ENCODE assay signal across 8 cellular contexts in genomic region chr9:30075451-30076199, GRCh38.
DNase-seq lines count a peak whose midpoint lies in the region; ATAC-seq, FAIRE-seq and TF ChIP-seq lines count a peak whose summit lies in the region.

No MANE protein-coding gene starts in this region.

- TF ChIP-seq POLR2A in lower leg skin (IDR thresholded peaks at IDR 0.05), result no peak

- POLR2A ChIA-PET in HEK293T (lab: Yijun Ruan, JAX), result no interaction called here

- CTCF ChIA-PET in HEK293T (lab: Yijun Ruan, JAX), result no interaction called here

- no peak for FAIRE-seq in HTR-8/SVneo (lab: Jason Lieb, UNC)

- TF ChIP-seq CTCF in lower leg skin (IDR thresholded peaks at IDR 0.05), result no peak

- intact Hi-C loops in lower leg skin (cut with DNase I; ENCODE audit: low total_unique reads), result no loop called here

- 65 to 79% methylated on average over 3 of the region's 3 CpGs for WGBS in lower leg skin, 2 donors

- peak; percentile 87 for ATAC-seq in GM21381 (IDR thresholded peaks at IDR 0.05; ENCODE audit: unreplicated experiment)
- peak; percentile 92 for ATAC-seq in HG03520 (IDR thresholded peaks at IDR 0.05; ENCODE audit: unreplicated experiment)

- peak; percentile 84 for DNase-seq in Daoy (ENCODE audit: low read depth)
- DNase-seq in central memory CD4-positive, alpha-beta T cell, result peak; percentile 16
- no peak for DNase-seq in lower leg skin (ENCODE audit: low spot score in 2 of 2)
- DNase-seq in HEK293T (ENCODE audit: extremely low spot score), result no peak
- no peak for DNase-seq in HTR-8/SVneo (ENCODE audit: insufficient read length, low spot score)
- no peak for DNase-seq in globus pallidus (ENCODE audit: low spot score)

- no peak overlapping the region for H3K4me3 ChIP-seq in lower leg skin (ENCODE audit: low read depth, poor library complexity, severe bottlenecking)

TF ChIP-seq in HEK293T, 16 proteins besides CTCF, POLR2A, EP300 and RAD21:
- TF ChIP-seq L3MBTL2 (conservative IDR thresholded peaks at IDR 0.05) (no peak), ARNT (IDR thresholded peaks at IDR 0.05) (no peak), CTBP1 (IDR thresholded peaks at IDR 0.05; ENCODE audit: borderline replicate concordance) (no peak), SUZ12 (IDR thresholded peaks at IDR 0.05) (no peak), ZNF384 (IDR thresholded peaks at IDR 0.05) (no peak), SP1 (IDR thresholded peaks at IDR 0.05) (no peak), NFRKB (IDR thresholded peaks at IDR 0.05) (no peak), HDGF (IDR thresholded peaks at IDR 0.05; ENCODE audit: borderline replicate concordance) (no peak), BHLHE40 (IDR thresholded peaks at IDR 0.05; ENCODE audit: borderline replicate concordance) (no peak), ELF4 (IDR thresholded peaks at IDR 0.05) (no peak), LEF1 (IDR thresholded peaks at IDR 0.05; ENCODE audit: borderline replicate concordance) (no peak), TARDBP (IDR thresholded peaks at IDR 0.05) (no peak), FOXK2 (IDR thresholded peaks at IDR 0.05) (no peak)

Comparison
In these comparisons a context has a peak if more than half of its experiments do, and no peak if none do; other contexts are left out.
1. DNase-seq: peak in Daoy (single experiment) and central memory CD4-positive, alpha-beta T cell (single experiment); none in lower leg skin (0 of 2), HEK293T (single experiment), HTR-8/SVneo (single experiment) and globus pallidus (single experiment).